In the genomic region with DNA sequence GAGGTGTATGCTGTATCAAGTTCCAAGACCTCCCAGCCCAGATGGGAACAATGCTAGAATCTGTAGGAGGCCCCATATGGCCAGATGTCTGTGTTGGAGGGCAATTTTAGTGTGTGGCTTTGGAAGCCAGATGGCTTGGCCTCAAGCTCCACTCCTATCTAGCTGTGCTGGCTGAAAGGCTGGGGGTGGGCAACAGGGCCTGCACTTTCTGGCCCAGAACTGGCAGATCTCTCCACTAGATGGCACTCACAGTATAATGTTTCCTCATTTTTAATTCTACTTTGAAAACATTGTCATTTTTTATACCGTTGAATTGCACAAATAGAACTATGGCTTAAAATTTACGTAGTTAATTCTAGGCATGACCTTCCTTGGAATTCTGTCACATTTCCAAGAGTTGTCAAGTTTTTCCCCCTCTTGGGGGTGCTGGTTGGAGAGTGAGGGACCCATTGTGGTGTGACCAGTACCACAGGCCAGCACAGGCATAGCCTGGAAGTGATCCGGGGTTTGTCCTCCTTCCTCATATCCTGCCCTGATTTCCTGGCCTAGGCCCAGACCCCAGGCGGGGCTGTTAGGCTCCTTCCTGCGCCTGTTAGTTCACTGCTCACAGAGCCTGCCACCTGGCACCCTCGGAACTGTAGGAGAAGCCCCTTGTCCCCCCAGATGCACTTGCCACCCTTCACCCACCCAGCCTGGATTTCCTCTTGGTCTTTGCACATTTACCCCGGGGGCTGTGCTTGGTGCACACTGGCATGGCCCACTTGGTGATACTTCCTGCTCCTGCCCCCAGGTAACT, we compare ENCODE assay signal across 9 cellular contexts. TPM values are rescaled to one million over a fixed set of nuclear protein-coding genes. Genes with fewer than 3 reads are reported as not detected.
DNase-seq lines count a peak whose midpoint lies in the region; ATAC-seq and TF ChIP-seq lines count a peak whose summit lies in the region.
"Had no signal": no experiment of that assay in that cellular context is flagged by ENCODE, and none has a peak within 500 bp of the region (broad histone marks: within the 10 kb centered on the region; RNA-seq: fewer than 3 reads in every experiment).

No MANE protein-coding gene starts in this region.

- peaks cover 6 to 27% (median 21%) of the 10 kb centered on the region in 4 donors for H3K4me1 ChIP-seq in esophagus muscularis mucosa

- no peak overlapping the region for H3K27ac ChIP-seq in esophagus muscularis mucosa (replicated peaks in 1 of 4)

- no peaks in the 10 kb centered on the region for H3K9me3 ChIP-seq in esophagus muscularis mucosa

- TF ChIP-seq EP300 in esophagus muscularis mucosa (IDR thresholded peaks at IDR 0.05), result no peak

- TF ChIP-seq CTCF in esophagus muscularis mucosa (IDR thresholded peaks at IDR 0.05), result peak; percentile 56 to 65 (median 62)

- intact Hi-C loops in esophagus muscularis mucosa (cut with DNase I), result loop anchor here (2.0 kb wide), 1 partner anchor 105 kb away; no protein-coding TSS in a partner anchor

- H3K4me3 ChIP-seq in esophagus muscularis mucosa, result no peak overlapping the region

- DNase-seq in activated CD8-positive, alpha-beta memory T cell treated with anti-CD3 and anti-CD28 coated beads for 24 hours, result peak; percentile 52
- no peak for DNase-seq in activated CD8-positive, alpha-beta memory T cell treated with anti-CD3 and anti-CD28 coated beads, Interleukin-2, amount 50 U/mL, for 4 hours
- DNase-seq in LoVo (ENCODE audit: low spot score), result peak; percentile 22
- peak; percentile 10 for DNase-seq in SKM-1 (lab: John Stamatoyannopoulos, UW; ENCODE audit: unreplicated experiment)
- DNase-seq in esophagus muscularis mucosa (ENCODE audit: extremely low spot score), result no peak
- DNase-seq in mucosa of gallbladder (ENCODE audit: low spot score), result peak; percentile 42

- no peaks in the 10 kb centered on the region for H3K27me3 ChIP-seq in esophagus muscularis mucosa

- ATAC-seq in HG02981 (IDR thresholded peaks at IDR 0.05; ENCODE audit: unreplicated experiment) (no peak), HG02885 (IDR thresholded peaks at IDR 0.05; ENCODE audit: poor library complexity, unreplicated experiment) (no peak)

- TF ChIP-seq POLR2A in esophagus muscularis mucosa (IDR thresholded peaks at IDR 0.05; ENCODE audit: low read depth), result no peak

- H3K36me3 ChIP-seq in esophagus muscularis mucosa, result no peaks in the 10 kb centered on the region

- WGBS in esophagus muscularis mucosa, result 54% methylated on average over 6 of the region's 7 CpGs

RNA-seq across cellular contexts. Expression of a gene that starts 52.9 kb away (rescaled TPM):
- total RNA-seq in esophagus muscularis mucosa (1 to 10 TPM; 2.2 to 9.1 (median 4.8) TPM), mucosa of gallbladder (8.8 TPM)
- total RNA-seq: activated naive CD4-positive, alpha-beta T cell treated with anti-CD3 and anti-CD28 coated beads, Interleukin-2, amount 50 U/mL, for 72 hours had no signal

Comparison
In these comparisons a context has a peak if more than half of its experiments do, and no peak if none do; other contexts are left out.
1. DNase-seq: peak in activated CD8-positive, alpha-beta memory T cell treated with anti-CD3 and anti-CD28 coated beads for 24 hours (single experiment), LoVo (single experiment), SKM-1 (single experiment) and mucosa of gallbladder (single experiment); none in activated CD8-positive, alpha-beta memory T cell treated with anti-CD3 and anti-CD28 coated beads, Interleukin-2, amount 50 U/mL, for 4 hours (single experiment) and esophagus muscularis mucosa (single experiment).